In the genomic region with DNA sequence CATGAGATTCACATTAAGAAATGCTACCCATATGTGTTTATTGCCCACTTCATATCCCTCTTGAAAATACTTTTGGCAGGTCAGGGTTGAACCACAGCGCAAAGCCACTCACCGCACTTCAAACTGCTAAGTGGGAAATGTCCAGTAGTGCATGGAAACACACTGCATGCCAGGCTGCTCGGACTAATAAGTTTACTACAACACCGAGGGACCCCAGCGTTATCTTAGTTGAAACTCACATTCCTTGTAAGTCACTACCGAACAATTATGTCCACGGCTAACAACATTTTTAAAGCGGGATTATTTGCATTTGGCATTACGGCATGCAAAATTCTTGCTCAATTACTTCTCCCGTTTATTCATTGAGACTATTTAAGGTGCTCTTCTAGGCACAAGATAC, we compare ENCODE assay signal across 13 cellular contexts. TPM values are rescaled to one million over a fixed set of nuclear protein-coding genes. Genes with fewer than 3 reads are reported as not detected.
DNase-seq lines count a peak whose midpoint lies in the region; ATAC-seq, FAIRE-seq and TF ChIP-seq lines count a peak whose summit lies in the region.
"Had no signal": no experiment of that assay in that cellular context is flagged by ENCODE, and none has a peak within 500 bp of the region (broad histone marks: within the 10 kb centered on the region; RNA-seq: fewer than 3 reads in every experiment).

No MANE protein-coding gene starts in this region.

- intact Hi-C loops in HepG2 (cut with micrococcal nuclease; ENCODE audit: unreplicated experiment), result loop anchor here (10.0 kb wide), 1 partner anchor 64 kb away; no protein-coding TSS in a partner anchor
- intact Hi-C loops in right lobe of liver (cut with DNase I), result loop anchor here in 1 of 2 donors (10.0 kb wide), 1 partner anchor 64 kb away; no protein-coding TSS in a partner anchor
- intact Hi-C loops in left lung (cut with DNase I), result no loop called here
- intact Hi-C loops in upper lobe of right lung (cut with DNase I), result loop anchor here (10.0 kb wide), 1 partner anchor 54 kb away; no protein-coding TSS in a partner anchor

- H3K4me3 ChIP-seq in HepG2 (replicated peaks in 1 of 3; ENCODE audit: insufficient read depth in 1 of 3, low read depth in 2 of 3, low read length in 3 of 3), result no peak overlapping the region
- peak overlapping the region in 1 of 3 donors; percentile 89 for H3K4me3 ChIP-seq in right lobe of liver
- H3K4me3 ChIP-seq in SU-DHL-6 (ENCODE audit: insufficient read depth, low read length, poor library complexity, severe bottlenecking), result peak overlapping the region; percentile 13
- H3K4me3 ChIP-seq in left lung, result no peak overlapping the region
- no peak overlapping the region for H3K4me3 ChIP-seq in upper lobe of right lung

- H3K27ac ChIP-seq in HepG2 (ENCODE audit: extremely low read length, insufficient read depth, low read length) (peak overlapping the region; percentile 2), right lobe of liver (peak overlapping the region in 1 of 3 donors; percentile 94), SU-DHL-6 (ENCODE audit: low read depth, low read length) (no peak overlapping the region), left lung (no peak overlapping the region), upper lobe of right lung (no peak overlapping the region), caudate nucleus (ENCODE audit: low read depth, low read length) (no peak overlapping the region)

- BruUV-seq in HepG2 (replicated peaks; lab: Mats Ljungman, UMichigan), result TSS peak; percentile 21

- H3K79me2 ChIP-seq in HepG2 (ENCODE audit: insufficient read depth, low read length) (peaks cover 90% of the 10 kb centered on the region), SU-DHL-6 (ENCODE audit: insufficient read depth, low read length) (peaks cover 91% of the 10 kb centered on the region)

- POLR2A ChIA-PET in HepG2 (lab: Yijun Ruan, JAX), result no interaction called here

- FAIRE-seq in HepG2 (lab: Jason Lieb, UNC), result no peak

- TF ChIP-seq CTCF in HepG2 (CRISPR knock-in tag; IDR thresholded peaks at IDR 0.05), result no peak
- no peak for TF ChIP-seq CTCF in right lobe of liver (IDR thresholded peaks at IDR 0.05)
- TF ChIP-seq CTCF in SU-DHL-6 (IDR thresholded peaks at IDR 0.05; ENCODE audit: insufficient read depth, low read length, poor library complexity, severe bottlenecking), result no peak
- TF ChIP-seq CTCF in left lung (IDR thresholded peaks at IDR 0.05), result no peak
- no peak for TF ChIP-seq CTCF in upper lobe of right lung (IDR thresholded peaks at IDR 0.05)

- in situ Hi-C loops in HepG2 (cut with HindIII; ENCODE audit: extremely low pct_ligation_motif_present, low pct_unique_long_range_greater_than_20kb), result no loop called here

- H3K36me3 ChIP-seq in HepG2 (replicated peaks in 1 of 2; ENCODE audit: control insufficient read depth in 1 of 2, insufficient read depth in 2 of 2, low read length in 2 of 2) (no peaks in the 10 kb centered on the region; a peak in 1 of 5 replicates), right lobe of liver (no peaks in the 10 kb centered on the region), SU-DHL-6 (ENCODE audit: low read length) (no peaks in the 10 kb centered on the region), left lung (no peaks in the 10 kb centered on the region), upper lobe of right lung (no peaks in the 10 kb centered on the region)

- no peak for TF ChIP-seq EP300 in HepG2 (IDR thresholded peaks at IDR 0.05; ENCODE audit: low read depth in 2 of 2, low read length in 2 of 2)
- TF ChIP-seq EP300 in HepG2 (CRISPR knock-in tag; IDR thresholded peaks at IDR 0.05; ENCODE audit: borderline replicate concordance), result no peak

- H3K9ac ChIP-seq in HepG2 (ENCODE audit: insufficient read depth, low read depth, low read length) (no peak overlapping the region), SU-DHL-6 (ENCODE audit: low read length) (no peak overlapping the region)

- H2AFZ ChIP-seq in HepG2 (ENCODE audit: low read length) (no peak overlapping the region), SU-DHL-6 (ENCODE audit: low read depth, low read length, severe bottlenecking) (no peak overlapping the region)

- 71% methylated on average over 10 of the region's 10 CpGs for WGBS in HepG2 (ENCODE audit: low lambda C conversion rate)
- 28% methylated on average over 6 of the region's 10 CpGs for WGBS in right lobe of liver (ENCODE audit: insufficient coverage, low coverage, low lambda C conversion rate, missing lambda C conversion rate)

- DNase-seq in HepG2 (ENCODE audit: low spot score) (no peak), right lobe of liver (no peak), left lung (peak; percentile 5 to 50), upper lobe of right lung (no peak), caudate nucleus (lab: John Stamatoyannopoulos, UW) (no peak)
- DNase-seq: activated CD4-positive, alpha-beta memory T cell treated with anti-CD3 and anti-CD28 coated beads for 36 hours; activated naive CD8-positive, alpha-beta T cell treated with anti-CD3 and anti-CD28 coated beads, Interleukin-2, amount 10 ng/mL, durations not matched to agents 7 days and 5 days; effector CD4-positive, alpha-beta T cell; midbrain; NCI-H1417 treated with DMSO at 0.1 percent for 48 hours had no signal

- TF ChIP-seq POLR2A in HepG2 (IDR thresholded peaks at IDR 0.05; ENCODE audit: insufficient read depth in 1 of 2, low read depth in 2 of 2, low read length in 2 of 2) (no peak), right lobe of liver (IDR thresholded peaks at IDR 0.05) (no peak)

- H3K27me3 ChIP-seq in HepG2 (ENCODE audit: control insufficient read depth in 1 of 2, insufficient read depth in 2 of 2, low read length in 2 of 2) (no peaks in the 10 kb centered on the region; a peak in 1 of 5 replicates), right lobe of liver (no peaks in the 10 kb centered on the region), SU-DHL-6 (ENCODE audit: low read length) (no peaks in the 10 kb centered on the region), left lung (no peaks in the 10 kb centered on the region), upper lobe of right lung (no peaks in the 10 kb centered on the region)

- CTCF ChIA-PET in HepG2 (lab: Yijun Ruan, JAX; ENCODE audit: low intra/inter-chr PET ratio, low total read pairs), result no interaction called here

- H3F3A ChIP-seq in SU-DHL-6 (ENCODE audit: insufficient read depth), result peaks cover 11% of the 10 kb centered on the region; the same call in 1 of the 2 replicates

- H3K4me2 ChIP-seq in HepG2 (ENCODE audit: low read depth, low read length), result peak overlapping the region; percentile 96
- peak overlapping the region; percentile 99 for H3K4me2 ChIP-seq in SU-DHL-6 (ENCODE audit: low read depth, low read length, poor library complexity, severe bottlenecking)

- no peaks in the 10 kb centered on the region for H3K9me2 ChIP-seq in SU-DHL-6 (replicated peaks; ENCODE audit: insufficient read depth, low read length)

- ATAC-seq in HepG2 (no peak), right lobe of liver (no peak), left lung (peak; percentile 47), upper lobe of right lung (peak; percentile 44), HG02938 (IDR thresholded peaks at IDR 0.05; ENCODE audit: unreplicated experiment) (no peak), HG03039 (IDR thresholded peaks at IDR 0.05; ENCODE audit: unreplicated experiment) (no peak)

- peaks cover 80% of the 10 kb centered on the region for H4K20me1 ChIP-seq in HepG2 (ENCODE audit: insufficient read depth, low read length)
- H4K20me1 ChIP-seq in SU-DHL-6 (ENCODE audit: low read depth, low read length), result peaks cover 67% of the 10 kb centered on the region

- no peak for TF ChIP-seq RAD21 in HepG2 (CRISPR knock-in tag; IDR thresholded peaks at IDR 0.05)

- H3K9me3 ChIP-seq in HepG2 (ENCODE audit: low read length) (no peaks in the 10 kb centered on the region), right lobe of liver (no peaks in the 10 kb centered on the region), SU-DHL-6 (ENCODE audit: insufficient read depth, low read length) (no peaks in the 10 kb centered on the region), left lung (no peaks in the 10 kb centered on the region), upper lobe of right lung (no peaks in the 10 kb centered on the region)

- H3K4me1 ChIP-seq in HepG2 (ENCODE audit: insufficient read depth, low read length) (peaks cover 80% of the 10 kb centered on the region), right lobe of liver (peaks cover 2 to 72% (median 36%) of the 10 kb centered on the region in 4 donors), left lung (peaks cover 62 to 85% of the 10 kb centered on the region in 2 donors), upper lobe of right lung (peaks cover 83% of the 10 kb centered on the region)

RNA-seq across cellular contexts. Expression of a gene that starts 4.0 kb away (rescaled TPM):
- total RNA-seq in HepG2 (2016; rRNA removed; fragmentation: Illumina TruSeq; extraction: Trizol) (11.4 TPM in 2 replicates), right lobe of liver (10 to 100 TPM; 20.0 to 52.6 (median 40.6) TPM), left lung (10 to 100 TPM; 79.1 to 89.6 TPM), upper lobe of right lung (101 TPM)
- 9.3 and 10.8 TPM in 2 replicates for total RNA-seq in HepG2 (2016; cell fraction: cytosol; rRNA removed; fragmentation: Illumina TruSeq; extraction: Trizol; ENCODE audit: low read depth)
- total RNA-seq in HepG2 (2016; cell fraction: insoluble cytoplasmic fraction; rRNA removed; fragmentation: Illumina TruSeq; extraction: Trizol), result 9.9 and 11.8 TPM in 2 replicates
- total RNA-seq in HepG2 (2016; cell fraction: membrane; rRNA removed; fragmentation: Illumina TruSeq; extraction: Trizol), result 14.9 and 16.5 TPM in 2 replicates
- 16.3 and 19.3 TPM in 2 replicates for total RNA-seq in HepG2 (2016; cell fraction: nucleus; rRNA removed; fragmentation: Illumina TruSeq; extraction: Trizol)
- polyA plus RNA-seq in HepG2 (2011; rRNA removed), result 10.5 TPM in 2 replicates
- polyA plus RNA-seq in HepG2 (2011; cell fraction: cytosol; rRNA removed), result 5.5 and 5.9 TPM in 2 replicates
- polyA plus RNA-seq in HepG2 (2011; cell fraction: nucleus; rRNA removed), result 33.7 and 40.9 TPM in 2 replicates
- 38.7 and 50.8 TPM in 2 replicates for polyA plus RNA-seq in HepG2 (2012)
- polyA plus RNA-seq in HepG2 (2016; cell fraction: cytosol; fragmentation: Illumina TruSeq; extraction: Trizol; ENCODE audit: low read depth), result 3.9 and 4.0 TPM in 2 replicates
- 19.8 and 29.3 TPM in 2 replicates for polyA plus RNA-seq in HepG2 (2016; cell fraction: insoluble cytoplasmic fraction; fragmentation: Illumina TruSeq; extraction: Trizol; ENCODE audit: low read depth)
- 14.9 and 16.3 TPM in 2 replicates for polyA plus RNA-seq in HepG2 (2016; cell fraction: membrane; fragmentation: Illumina TruSeq; extraction: Trizol; ENCODE audit: low read depth)
- 50.8 and 56.4 TPM in 2 replicates for polyA plus RNA-seq in HepG2 (2016; cell fraction: nucleus; fragmentation: Illumina TruSeq; extraction: Trizol; ENCODE audit: insufficient read depth, low read depth)
- 42.7 and 54.2 TPM in 2 replicates for polyA minus RNA-seq in HepG2 (2011; rRNA and poly(A)+ RNA removed; ENCODE audit: low replicate concordance)
- 22.2 and 24.6 TPM in 2 replicates for polyA minus RNA-seq in HepG2 (2011; cell fraction: cytosol; rRNA and poly(A)+ RNA removed)
- 49.4 and 56.1 TPM in 2 replicates for polyA minus RNA-seq in HepG2 (2011; cell fraction: nucleus; rRNA and poly(A)+ RNA removed)

RNA-seq across cellular contexts. Expression of a gene that starts 51.3 kb away (rescaled TPM):
- total RNA-seq in HepG2 (2016; rRNA removed; fragmentation: Illumina TruSeq; extraction: Trizol), result 21.2 and 22.1 TPM in 2 replicates
- total RNA-seq in HepG2 (2016; cell fraction: cytosol; rRNA removed; fragmentation: Illumina TruSeq; extraction: Trizol; ENCODE audit: low read depth), result 3.7 and 3.8 TPM in 2 replicates
- total RNA-seq in HepG2 (2016; cell fraction: insoluble cytoplasmic fraction; rRNA removed; fragmentation: Illumina TruSeq; extraction: Trizol), result 20.2 and 21.5 TPM in 2 replicates
- 9.1 and 9.4 TPM in 2 replicates for total RNA-seq in HepG2 (2016; cell fraction: membrane; rRNA removed; fragmentation: Illumina TruSeq; extraction: Trizol)
- 17.0 and 19.9 TPM in 2 replicates for total RNA-seq in HepG2 (2016; cell fraction: nucleus; rRNA removed; fragmentation: Illumina TruSeq; extraction: Trizol)
- 15.2 and 15.9 TPM in 2 replicates for polyA plus RNA-seq in HepG2 (2011; rRNA removed)
- 9.5 and 11.1 TPM in 2 replicates for polyA plus RNA-seq in HepG2 (2011; cell fraction: cytosol; rRNA removed)
- 35.3 and 39.7 TPM in 2 replicates for polyA plus RNA-seq in HepG2 (2011; cell fraction: nucleus; rRNA removed)
- 11.5 and 13.0 TPM in 2 replicates for polyA plus RNA-seq in HepG2 (2012)
- 1.6 TPM in 2 replicates for polyA plus RNA-seq in HepG2 (2016; cell fraction: cytosol; fragmentation: Illumina TruSeq; extraction: Trizol; ENCODE audit: low read depth)
- 17.4 and 18.4 TPM in 2 replicates for polyA plus RNA-seq in HepG2 (2016; cell fraction: insoluble cytoplasmic fraction; fragmentation: Illumina TruSeq; extraction: Trizol; ENCODE audit: low read depth)
- polyA plus RNA-seq in HepG2 (2016; cell fraction: membrane; fragmentation: Illumina TruSeq; extraction: Trizol; ENCODE audit: low read depth), result 3.7 and 4.6 TPM in 2 replicates
- 47.6 and 49.0 TPM in 2 replicates for polyA plus RNA-seq in HepG2 (2016; cell fraction: nucleus; fragmentation: Illumina TruSeq; extraction: Trizol; ENCODE audit: insufficient read depth, low read depth)
- polyA minus RNA-seq in HepG2 (2011; rRNA and poly(A)+ RNA removed; ENCODE audit: low replicate concordance), result 13.4 and 15.5 TPM in 2 replicates
- 8.0 and 10.5 TPM in 2 replicates for polyA minus RNA-seq in HepG2 (2011; cell fraction: cytosol; rRNA and poly(A)+ RNA removed)
- polyA minus RNA-seq in HepG2 (2011; cell fraction: nucleus; rRNA and poly(A)+ RNA removed), result 10.9 and 13.4 TPM in 2 replicates
- 10 to 100 TPM in 5 of 6 experiments, 1 to 10 TPM in 1; 10.0 to 20.2 (median 13.3) TPM for total RNA-seq in right lobe of liver
- 10 to 100 TPM; 19.5 to 36.8 TPM for total RNA-seq in left lung
- total RNA-seq in upper lobe of right lung, result 31.0 TPM

Comparison
In these comparisons a context has a peak if more than half of its experiments do, and no peak if none do; other contexts are left out.
1. ATAC-seq: peak in left lung (single experiment) and upper lobe of right lung (single experiment); none in HepG2 (single experiment), right lobe of liver (0 of 4), HG02938 (single experiment) and HG03039 (single experiment).
2. DNase-seq: peak in left lung (2 of 2); none in HepG2 (single experiment), right lobe of liver (0 of 3), upper lobe of right lung (single experiment) and caudate nucleus (0 of 61).
3. intact Hi-C loops: an anchor here in HepG2 (10.0 kb wide) and upper lobe of right lung (10.0 kb wide); none called in left lung.